Comparison of ENCODE assay signal across 23 cellular contexts in genomic region chr9:81477669-81478068, GRCh38.
"Had no signal": no experiment of that assay in that cellular context is flagged by ENCODE, and none has a peak within 500 bp of the region (broad histone marks: within the 10 kb centered on the region; RNA-seq: fewer than 3 reads in every experiment).

No MANE protein-coding gene starts in this region.

- H3K4me1 ChIP-seq: esophagus squamous epithelium, left lung, right atrium auricular region, thyroid gland had no signal

- H3K9me3 ChIP-seq: esophagus squamous epithelium, gastrocnemius medialis, neutrophil, ovary, psoas muscle, right atrium auricular region, thyroid gland had no signal

- H3K36me3 ChIP-seq: esophagus squamous epithelium, gastrocnemius medialis, left lung, neutrophil, ovary, right atrium auricular region, thyroid gland had no signal

- DNase-seq: activated B cell treated with CpG ODN at 0.5 μM for 24 hours; activated CD4-positive, alpha-beta T cell treated with anti-CD3 and anti-CD28 coated beads for 36 hours; activated CD4-positive, alpha-beta T cell treated with anti-CD3 and anti-CD28 coated beads, Interleukin-2, amount 50 U/mL, for 4 hours; activated naive CD4-positive, alpha-beta T cell treated with Interleukin-2 at 50 U/mL for 16 hours; activated naive CD8-positive, alpha-beta T cell treated with anti-CD3 and anti-CD28 coated beads for 36 hours; activated T-cell treated with anti-CD3 and anti-CD28 coated beads, Interleukin-2, amount 50 U/mL, for 48 hours; amniotic stem cell; esophagus squamous epithelium; gastrocnemius medialis; hippocampal formation; kidney glomerular epithelial cell; left lung; ovary; psoas muscle; stimulated activated CD4-positive, alpha-beta T cell treated with anti-CD3 and anti-CD28 coated beads, Interleukin-4, amount 100 ng/mL, for 4 hours; stimulated activated naive CD8-positive, alpha-beta T cell treated with anti-CD3 and anti-CD28 coated beads, Interleukin-15, Interleukin-2, amounts not matched to agents 100 U/mL and 50 U/mL, for 24 hours; T1000; thyroid gland had no signal

- H3K27me3 ChIP-seq: esophagus squamous epithelium, gastrocnemius medialis, left lung, neutrophil, ovary, right atrium auricular region, thyroid gland had no signal

- ATAC-seq: activated CD4-positive, alpha-beta T cell treated with anti-CD3 and anti-CD28 coated beads for 36 hours; left lung; psoas muscle; stimulated activated naive CD8-positive, alpha-beta T cell treated with anti-CD3 and anti-CD28 coated beads, Interleukin-15, Interleukin-2, amounts not matched to agents 100 U/mL and 50 U/mL, for 24 hours had no signal

- H3K4me3 ChIP-seq: coronary artery, esophagus squamous epithelium, gastrocnemius medialis, left lung, lung, ovary, psoas muscle, right atrium auricular region, thyroid gland had no signal

- FAIRE-seq: bronchial epithelial cell had no signal
